Comparison of ENCODE assay signal across 8 cellular contexts in the genomic region with DNA sequence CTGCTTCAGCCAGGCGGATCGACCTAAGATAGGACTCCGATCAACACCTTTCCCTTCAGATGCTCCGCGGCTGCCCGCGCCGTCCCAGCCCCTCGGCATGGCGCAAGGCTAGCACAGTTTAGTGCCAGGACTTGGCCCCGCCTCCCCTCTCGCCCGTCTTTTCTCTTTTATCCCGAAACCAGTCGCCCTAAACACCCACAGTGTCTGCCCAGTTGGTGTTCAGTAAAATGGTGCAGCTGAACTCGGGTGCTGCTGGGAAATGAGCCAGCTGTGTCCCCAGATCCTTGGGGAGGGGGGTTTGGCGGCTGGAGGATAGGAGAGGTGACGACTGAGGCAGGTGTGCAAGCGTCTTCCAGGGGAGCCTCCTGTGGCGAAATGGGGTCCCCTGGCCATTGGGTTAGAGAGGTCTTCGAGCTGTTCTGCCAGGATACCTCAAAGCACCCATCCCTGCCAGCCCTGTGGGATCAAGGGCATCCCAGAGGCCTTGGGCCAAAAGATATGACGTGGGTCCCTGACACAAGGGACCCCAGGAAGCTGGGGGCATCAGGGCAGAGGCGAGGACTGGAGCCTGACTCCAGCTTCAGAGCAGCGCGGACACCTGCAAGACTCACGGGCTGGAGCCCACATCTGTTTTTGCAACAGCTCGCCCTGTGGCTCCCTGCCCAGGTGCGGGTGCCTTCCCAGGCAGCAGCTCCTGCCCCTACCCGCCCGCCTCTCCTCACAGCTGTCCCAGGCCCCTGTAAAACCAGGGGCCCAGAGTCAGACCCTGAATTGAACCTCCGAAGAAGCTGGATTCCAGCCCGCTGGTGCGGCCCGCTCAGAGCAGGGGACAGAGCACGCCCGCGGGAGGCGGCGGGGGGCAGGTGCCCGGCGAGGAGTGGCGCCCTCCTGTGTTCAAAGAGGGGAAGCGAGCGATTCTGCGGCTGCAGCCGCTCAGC.
A peak's percentile ranks its signal among the peaks of the same experiment; 100 is the strongest.
DNase-seq lines count a peak whose midpoint lies in the region; ATAC-seq and TF ChIP-seq lines count a peak whose summit lies in the region.

No MANE protein-coding gene starts in this region.

- H4K20me1 ChIP-seq in OCI-LY7 (ENCODE audit: insufficient read depth, low read length) (no peaks in the 10 kb centered on the region), fibroblast of lung (ENCODE audit: control insufficient read depth, extremely low read depth, insufficient read depth, low read length) (no peaks in the 10 kb centered on the region), neural cell (ENCODE audit: insufficient read depth) (no peaks in the 10 kb centered on the region)

- H2AFZ ChIP-seq in OCI-LY7 (ENCODE audit: low read length) (peak overlapping the region; percentile 43; the same call in 1 of the 2 replicates), fibroblast of lung (ENCODE audit: low read length) (no peak overlapping the region), neural cell (ENCODE audit: low read depth, low read length) (no peak overlapping the region)

- BruUV-seq in OCI-LY7 (replicated peaks; lab: Mats Ljungman, UMichigan) = no TSS peak

- H3K4me3 Mint-ChIP-seq in activated T-cell treated with anti-CD3 and anti-CD28 coated beads, Interleukin-2, amount 50 U/mL, for 24 hours = peak overlapping the region; percentile 65

- H3K4me1 ChIP-seq in OCI-LY7 (ENCODE audit: insufficient read depth, low read length, poor library complexity, severe bottlenecking) = no peaks in the 10 kb centered on the region
- H3K4me1 ChIP-seq in fibroblast of lung (ENCODE audit: control insufficient read depth, extremely low read depth, insufficient read depth, low read length) = no peaks in the 10 kb centered on the region
- H3K4me1 ChIP-seq in stomach smooth muscle (ENCODE audit: control insufficient read depth, insufficient read depth, low read length) = peaks cover 12% of the 10 kb centered on the region

- H3K9me2 ChIP-seq in OCI-LY7 (ENCODE audit: insufficient read depth, low read length) (no peaks in the 10 kb centered on the region), neural cell (ENCODE audit: insufficient read depth, low read length) (no peaks in the 10 kb centered on the region)

- TF ChIP-seq CTCF in GM12875 (IDR thresholded peaks at IDR 0.05; ENCODE audit: borderline replicate concordance, insufficient read depth, low read depth, low read length) (peak; percentile 88), OCI-LY7 (conservative IDR thresholded peaks at IDR 0.05; ENCODE audit: low read length) (peak; percentile 92), fibroblast of lung (conservative IDR thresholded peaks at IDR 0.05 in 1 of 2, IDR thresholded peaks at IDR 0.05 in 1 of 2; ENCODE audit: low read depth in 1 of 2, low read length in 2 of 2) (peak; percentile 73 to 83), neural cell (IDR thresholded peaks at IDR 0.05; ENCODE audit: poor library complexity, severe bottlenecking) (peak; percentile 77)

- H3K4me2 ChIP-seq in OCI-LY7 (ENCODE audit: low read length) (peak overlapping the region; percentile 51; the same call in 1 of the 2 replicates), fibroblast of lung (ENCODE audit: extremely low read depth, insufficient read depth, low read length) (peak overlapping the region; percentile 66), neural cell (ENCODE audit: low read length) (no peak overlapping the region)

- H3K4me3 ChIP-seq in GM12875 (ENCODE audit: low read depth, low read length) (no peak overlapping the region), OCI-LY7 (ENCODE audit: low read depth, low read length, poor library complexity, severe bottlenecking) (peak overlapping the region; percentile 21), fibroblast of lung (replicated peaks in 1 of 4; ENCODE audit: control extremely low read depth in 1 of 4, insufficient read depth in 1 of 4, low read depth in 3 of 4, low read length in 4 of 4) (peak overlapping the region in 2 of 4 experiments; percentile 19 to 40), neural cell (ENCODE audit: low read length) (peak overlapping the region; percentile 53), stomach smooth muscle (ENCODE audit: low read length in 2 of 2) (peak overlapping the region; percentile 60 to 67)

- CTCF ChIA-PET in OCI-LY7 (lab: Charles Lee; ENCODE audit: unreplicated experiment) = interaction anchor here (0.7 to 1.7 kb wide), 2 partner anchors 68 to 280 kb away, joined by 3 to 8 read pairs; no protein-coding TSS in a partner anchor

- H3K27ac ChIP-seq in OCI-LY7 (ENCODE audit: low read depth, low read length, poor library complexity, severe bottlenecking) = no peak overlapping the region
- no peak overlapping the region for H3K27ac ChIP-seq in fibroblast of lung (ENCODE audit: insufficient read depth, low read length)
- H3K27ac ChIP-seq in neural cell (ENCODE audit: low read length) = no peak overlapping the region
- H3K27ac ChIP-seq in stomach smooth muscle (ENCODE audit: low read length) = no peak overlapping the region

- no peak overlapping the region for H3K9ac ChIP-seq in fibroblast of lung (ENCODE audit: insufficient read depth, low read length)
- peak overlapping the region; percentile 16 for H3K9ac ChIP-seq in neural cell (ENCODE audit: low read length)
- peak overlapping the region; percentile 13 to 23 for H3K9ac ChIP-seq in stomach smooth muscle (ENCODE audit: low read length in 2 of 2)

- peak; percentile 51 for TF ChIP-seq RAD21 in neural cell (conservative IDR thresholded peaks at IDR 0.05)

- peak; percentile 55 for DNase-seq in OCI-LY7 (ENCODE audit: low spot score)
- DNase-seq in activated T-cell treated with anti-CD3 and anti-CD28 coated beads, Interleukin-2, amount 50 U/mL, for 24 hours = peak; percentile 81
- peak; percentile 16 to 24 for DNase-seq in fibroblast of lung (ENCODE audit: low read depth in 2 of 2)

- H3K79me2 ChIP-seq in OCI-LY7 (ENCODE audit: insufficient read depth, low read depth, low read length) (no peaks in the 10 kb centered on the region), fibroblast of lung (ENCODE audit: control insufficient read depth, insufficient read depth, low read length) (no peaks in the 10 kb centered on the region), neural cell (replicated peaks; ENCODE audit: insufficient read depth, low read length) (no peaks in the 10 kb centered on the region)

- H3K4me1 Mint-ChIP-seq in activated T-cell treated with anti-CD3 and anti-CD28 coated beads, Interleukin-2, amount 50 U/mL, for 24 hours (ENCODE audit: low read depth) = peaks cover 12% of the 10 kb centered on the region

- no peaks in the 10 kb centered on the region for H3F3A ChIP-seq in neural cell (ENCODE audit: insufficient read depth, low read length, poor library complexity, severe bottlenecking)

- H3K36me3 Mint-ChIP-seq in activated T-cell treated with anti-CD3 and anti-CD28 coated beads, Interleukin-2, amount 50 U/mL, for 24 hours (ENCODE audit: low read depth) = no peaks in the 10 kb centered on the region

- no peak overlapping the region for H3K27ac Mint-ChIP-seq in activated T-cell treated with anti-CD3 and anti-CD28 coated beads, Interleukin-2, amount 50 U/mL, for 24 hours

- H3K27me3 ChIP-seq in fibroblast of lung (ENCODE audit: control insufficient read depth, insufficient read depth, low read length) = peaks cover 16% of the 10 kb centered on the region
- peaks cover 18% of the 10 kb centered on the region for H3K27me3 ChIP-seq in neural cell (ENCODE audit: insufficient read depth, low read depth, low read length)
- peaks cover 15 to 24% of the 10 kb centered on the region in 2 donors for H3K27me3 ChIP-seq in stomach smooth muscle (ENCODE audit: control insufficient read depth in 1 of 2, insufficient read depth in 2 of 2, low read length in 2 of 2)

- no peak for TF ChIP-seq EP300 in neural cell (conservative IDR thresholded peaks at IDR 0.05; ENCODE audit: poor library complexity, severe bottlenecking)

- intact Hi-C loops in OCI-LY7 (cut with micrococcal nuclease; ENCODE audit: unreplicated experiment) = loop anchor here (1.0 to 5.0 kb wide), 3 partner anchors 33 to 279 kb away; a partner anchor contains a TSS

- H3K9me3 ChIP-seq in OCI-LY7 (ENCODE audit: low read length) (no peaks in the 10 kb centered on the region), fibroblast of lung (ENCODE audit: control insufficient read depth, insufficient read depth, low read depth, low read length) (no peaks in the 10 kb centered on the region), neural cell (ENCODE audit: low read length) (no peaks in the 10 kb centered on the region), stomach smooth muscle (ENCODE audit: control insufficient read depth in 2 of 2, low read length in 2 of 2) (no peaks in the 10 kb centered on the region)

- POLR2A ChIA-PET in OCI-LY7 (lab: Charles Lee) = interaction anchor here (0.5 to 1.1 kb wide), 3 partner anchors 20 to 56 kb away, joined by 3 to 8 read pairs (median 3); no protein-coding TSS in a partner anchor

- H3K36me3 ChIP-seq in OCI-LY7 (ENCODE audit: insufficient read depth, low read length) (no peaks in the 10 kb centered on the region), fibroblast of lung (ENCODE audit: control insufficient read depth, insufficient read depth, low read length) (no peaks in the 10 kb centered on the region), neural cell (ENCODE audit: insufficient read depth, low read length) (no peaks in the 10 kb centered on the region), stomach smooth muscle (ENCODE audit: control insufficient read depth in 2 of 2, insufficient read depth in 2 of 2, low read length in 2 of 2) (peaks cover 3 to 5% of the 10 kb centered on the region in 2 donors)

- ATAC-seq in HG03354 (IDR thresholded peaks at IDR 0.05; ENCODE audit: poor library complexity, severe bottlenecking, unreplicated experiment) (peak; percentile 82), GM19397 (IDR thresholded peaks at IDR 0.05; ENCODE audit: unreplicated experiment) (no peak)

- no peaks in the 10 kb centered on the region for H3K9me3 Mint-ChIP-seq in activated T-cell treated with anti-CD3 and anti-CD28 coated beads, Interleukin-2, amount 50 U/mL, for 24 hours

- H3K27me3 Mint-ChIP-seq in activated T-cell treated with anti-CD3 and anti-CD28 coated beads, Interleukin-2, amount 50 U/mL, for 24 hours = peaks cover 57% of the 10 kb centered on the region

TF ChIP-seq in neural cell, 6 proteins besides CTCF, POLR2A, EP300 and RAD21 (continues in another document):
- peak; percentile 67 for TF ChIP-seq SMC3 (conservative IDR thresholded peaks at IDR 0.05; ENCODE audit: poor library complexity)
- TF ChIP-seq POLR2AphosphoS5 (IDR thresholded peaks at IDR 0.05) = no peak

Comparison
In these comparisons a context has a peak if more than half of its experiments do, and no peak if none do; other contexts are left out.
1. DNase-seq: peak in every context shown above with its lines; median percentile 81 in activated T-cell treated with anti-CD3 and anti-CD28 coated beads, Interleukin-2, amount 50 U/mL, for 24 hours; 55 in OCI-LY7; 20 in fibroblast of lung.